ENCODE assay signal across 18 cellular contexts in the genomic region with DNA sequence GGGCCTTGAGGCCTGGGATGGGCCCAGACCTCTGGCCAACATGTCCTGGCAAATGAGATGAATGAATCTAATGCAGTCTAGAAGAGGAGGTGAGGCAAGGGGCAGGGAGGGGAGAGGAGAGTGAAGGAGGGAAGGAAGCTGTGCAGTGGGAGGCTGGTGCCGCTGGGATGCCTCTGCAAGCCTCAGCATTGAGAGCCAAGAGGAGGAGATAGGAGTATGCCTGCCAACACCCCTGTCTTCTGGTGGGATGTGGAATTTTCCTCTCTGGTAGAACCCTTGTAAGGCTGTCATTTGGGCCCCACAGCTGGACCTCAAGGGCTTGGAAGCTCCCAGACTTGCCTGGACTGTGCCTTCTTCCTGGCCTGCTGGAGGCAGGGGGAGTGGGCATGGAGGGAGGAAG. TPM values are rescaled to one million over a fixed set of nuclear protein-coding genes. Genes with fewer than 3 reads are reported as not detected.
DNase-seq lines count a peak whose midpoint lies in the region; ATAC-seq, FAIRE-seq and TF ChIP-seq lines count a peak whose summit lies in the region.
"Had no signal": no experiment of that assay in that cellular context is flagged by ENCODE, and none has a peak within 500 bp of the region (broad histone marks: within the 10 kb centered on the region; RNA-seq: fewer than 3 reads in every experiment).

No MANE protein-coding gene starts in this region.

- no peak overlapping the region for H3K4me3 ChIP-seq in IMR-90 (ENCODE audit: insufficient read depth, low read depth, low read length)
- H3K4me3 ChIP-seq: SJSA1 had no signal

- CTCF ChIA-PET in IMR-90 (lab: Yijun Ruan, JAX), result interaction anchor here (1.5 kb wide), 1 partner anchor 109 kb away, joined by 4 read pairs; no protein-coding TSS in a partner anchor

- BruUV-seq in IMR-90 (replicated peaks; lab: Mats Ljungman, UMichigan), result no TSS peak

- no peak overlapping the region for H3K27ac ChIP-seq in IMR-90 (ENCODE audit: insufficient read depth, low read length)
- H3K27ac ChIP-seq: SJSA1 had no signal

- H3K23ac ChIP-seq in IMR-90 (ENCODE audit: low read depth, low read length), result no peak overlapping the region

- no peak overlapping the region for H3K4me2 ChIP-seq in IMR-90 (ENCODE audit: low read depth, low read length)

- H3K9me3 Mint-ChIP-seq in mesothelial cell of epicardium, result no peaks in the 10 kb centered on the region
- no peaks in the 10 kb centered on the region for H3K9me3 Mint-ChIP-seq in stimulated activated effector memory CD8-positive, alpha-beta T cell treated with anti-CD3 and anti-CD28 coated beads, Interleukin-12 subunit alpha, Interleukin-12 subunit beta, amount 100 ng/mL, for 72 hours

- 0 out of 2 replicates have a peak overlapping the region, but pooled peaks have one; percentile 24 for H2BK120ac ChIP-seq in IMR-90 (ENCODE audit: low read depth, low read length)

- H4K5ac ChIP-seq in IMR-90 (ENCODE audit: low read depth, low read length), result no peak overlapping the region

- H2AK9ac ChIP-seq in IMR-90 (replicated peaks; ENCODE audit: low read depth, low read length, poor library complexity), result no peak overlapping the region

- H3K4me3 Mint-ChIP-seq in T-helper 17 cell (no peak overlapping the region), mesothelial cell of epicardium (no peak overlapping the region)
- no peak overlapping the region for H3K4me3 Mint-ChIP-seq in stimulated activated effector memory CD8-positive, alpha-beta T cell treated with anti-CD3 and anti-CD28 coated beads, Interleukin-12 subunit alpha, Interleukin-12 subunit beta, amount 100 ng/mL, for 72 hours
- H3K4me3 Mint-ChIP-seq: CD14-positive monocyte had no signal

- H3K27me3 Mint-ChIP-seq in T-helper 17 cell, result no peaks in the 10 kb centered on the region
- H3K27me3 Mint-ChIP-seq in mesothelial cell of epicardium (ENCODE audit: low read depth), result no peaks in the 10 kb centered on the region

- dilution Hi-C loops in IMR-90 (cut with HindIII; ENCODE audit: low sequenced_read_pairs, unreplicated experiment), result no loop called here

- WGBS in IMR-90 (ENCODE audit: extremely low coverage in 2 of 2, insufficient read length in 1 of 2), 2 experiments, result no CpG with 5 or more reads among the region's 1 CpG

- no peak for ATAC-seq in IMR-90 (ENCODE audit: low read depth)
- no peak for ATAC-seq in T-helper 17 cell
- ATAC-seq in stimulated activated effector memory CD8-positive, alpha-beta T cell treated with anti-CD3 and anti-CD28 coated beads, Interleukin-12 subunit alpha, Interleukin-12 subunit beta, amount 100 ng/mL, for 72 hours, result no peak
- ATAC-seq in HG03196 (IDR thresholded peaks at IDR 0.05; ENCODE audit: unreplicated experiment), result no peak
- no peak for ATAC-seq in GM19023 (IDR thresholded peaks at IDR 0.05; ENCODE audit: unreplicated experiment)
- ATAC-seq: HCT116, HepG2 had no signal

- in situ Hi-C loops in IMR-90 (cut with MboI; ENCODE audit: low sequenced_read_pairs), result loop anchor here (5.0 kb wide), 1 partner anchor 37 kb away; no protein-coding TSS in a partner anchor

- H3K56ac ChIP-seq in IMR-90 (ENCODE audit: extremely low read depth, insufficient read depth, low read length), result no peak overlapping the region

- H2BK5ac ChIP-seq in IMR-90 (ENCODE audit: low read depth, low read length, poor library complexity, severe bottlenecking), result no peak overlapping the region

- peaks cover 13% of the 10 kb centered on the region for H3K4me1 ChIP-seq in IMR-90 (ENCODE audit: control insufficient read depth, insufficient read depth, low read length)

- no peaks in the 10 kb centered on the region for H3K27me3 ChIP-seq in IMR-90 (ENCODE audit: control insufficient read depth, insufficient read depth, low read length)
- H3K27me3 ChIP-seq: SJSA1 had no signal

- POLR2A ChIA-PET in IMR-90 (lab: Charles Lee; ENCODE audit: unreplicated experiment), result interaction anchor here (0.5 kb wide), 1 partner anchor 11 kb away, joined by 3 read pairs; no protein-coding TSS in a partner anchor

- H3K9ac ChIP-seq in IMR-90 (ENCODE audit: low read depth, low read length), result no peak overlapping the region

- H4K91ac ChIP-seq in IMR-90 (ENCODE audit: insufficient read depth, low read depth, low read length), result 0 out of 2 replicates have a peak overlapping the region, but pooled peaks have one; percentile 6

- H2AK5ac ChIP-seq in IMR-90 (ENCODE audit: low read depth, low read length), result no peak overlapping the region

- H3K9me1 ChIP-seq in IMR-90 (ENCODE audit: insufficient read depth, low read length), result peaks cover 11% of the 10 kb centered on the region

- H2AFZ ChIP-seq in IMR-90 (replicated peaks; ENCODE audit: low read length, poor library complexity), result no peak overlapping the region

- peaks cover 6% of the 10 kb centered on the region for H3K4me1 Mint-ChIP-seq in T-helper 17 cell
- H3K4me1 Mint-ChIP-seq in mesothelial cell of epicardium, result peaks cover 39% of the 10 kb centered on the region
- no peaks in the 10 kb centered on the region for H3K4me1 Mint-ChIP-seq in stimulated activated effector memory CD8-positive, alpha-beta T cell treated with anti-CD3 and anti-CD28 coated beads, Interleukin-12 subunit alpha, Interleukin-12 subunit beta, amount 100 ng/mL, for 72 hours

- no peak for TF ChIP-seq RAD21 in IMR-90 (IDR thresholded peaks at IDR 0.05; ENCODE audit: low read length)

- no peak overlapping the region for H3K14ac ChIP-seq in IMR-90 (replicated peaks; ENCODE audit: low read depth, low read length)

- H3K36me3 Mint-ChIP-seq in T-helper 17 cell (ENCODE audit: low read depth) (no peaks in the 10 kb centered on the region), mesothelial cell of epicardium (no peaks in the 10 kb centered on the region)
- no peaks in the 10 kb centered on the region for H3K36me3 Mint-ChIP-seq in stimulated activated effector memory CD8-positive, alpha-beta T cell treated with anti-CD3 and anti-CD28 coated beads, Interleukin-12 subunit alpha, Interleukin-12 subunit beta, amount 100 ng/mL, for 72 hours
- H3K36me3 Mint-ChIP-seq: CD14-positive monocyte had no signal

- H2BK15ac ChIP-seq in IMR-90 (ENCODE audit: low read depth, low read length), result no peak overlapping the region

- peak overlapping the region; percentile 15; the same call in 1 of the 2 replicates for H3K4ac ChIP-seq in IMR-90 (ENCODE audit: low read depth, low read length)

- no peaks in the 10 kb centered on the region for H3K36me3 ChIP-seq in IMR-90 (ENCODE audit: control insufficient read depth, insufficient read depth, low read length)

- no peaks in the 10 kb centered on the region for H3K79me1 ChIP-seq in IMR-90 (ENCODE audit: low read depth in 1 of 2, low read length in 2 of 2)

- H4K8ac ChIP-seq in IMR-90 (ENCODE audit: low read depth in 2 of 2, low read length in 2 of 2), result no peak overlapping the region

- FAIRE-seq in urothelium cell line (lab: Jason Lieb, UNC), result no peak
- FAIRE-seq: HepG2 had no signal

- DNase-seq in IMR-90 (no peak), T-helper 17 cell (no peak), mesothelial cell of epicardium (ENCODE audit: low spot score in 2 of 2, unreplicated experiment in 2 of 2) (no peak), urothelium cell line (ENCODE audit: low spot score) (no peak)
- DNase-seq in stimulated activated effector memory CD8-positive, alpha-beta T cell treated with anti-CD3 and anti-CD28 coated beads, Interleukin-12 subunit alpha, Interleukin-12 subunit beta, amount 100 ng/mL, for 72 hours (ENCODE audit: low spot score in 2 of 2), result no peak
- DNase-seq: DMS79 treated with DMSO at 0.1 percent for 48 hours, KG1, NCI-H1417, NCI-H187, NCI-H2107, NCI-H2227 treated with DMSO at 0.1 percent for 48 hours, NCI-H82 had no signal

- H4K20me1 ChIP-seq in IMR-90 (ENCODE audit: insufficient read depth, low read length), result no peaks in the 10 kb centered on the region

- intact Hi-C loops in IMR-90 (cut with micrococcal nuclease), result no loop called here

- H3K9me3 ChIP-seq in IMR-90 (ENCODE audit: control insufficient read depth, insufficient read depth, low read length) (no peaks in the 10 kb centered on the region), T-helper 17 cell (ENCODE audit: control insufficient read depth, low read length, poor library complexity, severe bottlenecking) (no peaks in the 10 kb centered on the region)
- H3K9me3 ChIP-seq: SJSA1 had no signal

- H3K27ac Mint-ChIP-seq in T-helper 17 cell (peak overlapping the region; percentile 71), mesothelial cell of epicardium (peak overlapping the region; percentile 67)
- peak overlapping the region; percentile 74 for H3K27ac Mint-ChIP-seq in stimulated activated effector memory CD8-positive, alpha-beta T cell treated with anti-CD3 and anti-CD28 coated beads, Interleukin-12 subunit alpha, Interleukin-12 subunit beta, amount 100 ng/mL, for 72 hours

- H3K18ac ChIP-seq in IMR-90 (ENCODE audit: low read depth, low read length), result no peak overlapping the region

- TF ChIP-seq POLR2A in IMR-90 (IDR thresholded peaks at IDR 0.05; ENCODE audit: low read depth, low read length), result no peak

- TF ChIP-seq CTCF in IMR-90 (conservative IDR thresholded peaks at IDR 0.05; ENCODE audit: low read depth, low read length) (no peak), mesothelial cell of epicardium (IDR thresholded peaks at IDR 0.05; ENCODE audit: unreplicated experiment) (no peak)

- no peak overlapping the region for H2BK20ac ChIP-seq in IMR-90 (ENCODE audit: low read depth, low read length)

TF ChIP-seq in IMR-90, 13 proteins besides CTCF, POLR2A, EP300 and RAD21:
- TF ChIP-seq NFE2L2 (IDR thresholded peaks at IDR 0.05; ENCODE audit: low read depth, low read length) (no peak), MAZ (IDR thresholded peaks at IDR 0.05; ENCODE audit: borderline replicate concordance, low read depth, low read length) (no peak), SMC3 (IDR thresholded peaks at IDR 0.05; ENCODE audit: low read depth, low read length) (no peak), RFX5 (IDR thresholded peaks at IDR 0.05; ENCODE audit: low read depth, low read length) (no peak), RCOR1 (IDR thresholded peaks at IDR 0.05; ENCODE audit: insufficient replicate concordance, low read length) (no peak), CHD1 (IDR thresholded peaks at IDR 0.05; ENCODE audit: low read depth, low read length) (no peak), CEBPB (IDR thresholded peaks at IDR 0.05; ENCODE audit: low read depth, low read length) (no peak)

RNA-seq across cellular contexts. Expression of gene KRT80, which starts 21.9 kb away (rescaled TPM):
- 0.54 and 0.56 TPM in 2 replicates for total RNA-seq in IMR-90 (2012; rRNA removed)
- polyA plus RNA-seq in IMR-90 (2012; rRNA removed), result 3.4 TPM in 2 replicates
- 1.2 and 2.4 TPM in 2 replicates for polyA plus RNA-seq in IMR-90 (2012; cell fraction: cytosol; rRNA removed)
- 14.7 and 18.0 TPM in 2 replicates for polyA plus RNA-seq in IMR-90 (2012; cell fraction: nucleus; rRNA removed; ENCODE audit: low replicate concordance)
- not detected for total RNA-seq in T-helper 17 cell
- total RNA-seq in mesothelial cell of epicardium, result 2.7 to 3.0 TPM (median 3.0 TPM) in 3 replicates
